17 cellular contexts compared by ENCODE assay signal in the genomic region with DNA sequence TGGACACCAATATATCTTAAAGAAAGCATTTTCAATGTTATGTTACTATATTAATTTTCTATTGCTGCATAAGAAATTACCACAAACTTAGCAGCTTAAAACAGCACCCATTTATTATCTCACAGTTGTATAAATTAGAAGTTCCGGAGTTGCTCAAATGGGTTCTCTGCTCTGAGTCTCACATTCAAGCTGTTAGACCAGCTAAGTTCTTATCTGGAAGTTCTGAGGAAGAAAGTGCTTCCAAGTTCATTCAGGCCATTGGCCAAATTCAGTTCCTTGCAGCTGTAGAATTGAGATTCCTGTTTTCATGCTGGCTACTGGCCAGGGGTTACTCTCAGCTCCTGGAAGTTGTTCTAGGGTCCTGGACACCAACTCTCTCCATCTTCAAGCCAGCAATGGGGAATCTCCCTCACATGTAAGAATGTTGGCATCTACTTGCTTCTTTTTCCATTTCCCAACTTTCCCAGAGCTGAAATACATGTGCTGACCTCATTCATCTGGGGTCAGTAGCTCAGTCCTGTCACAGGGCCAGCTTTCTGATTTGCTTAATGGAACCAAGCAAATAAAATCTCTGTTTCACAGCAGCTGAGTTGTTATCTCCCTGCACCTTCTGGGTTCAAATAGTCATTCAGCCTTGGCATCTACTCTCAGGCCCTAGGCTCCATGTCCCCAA.
A peak's percentile ranks its signal among the peaks of the same experiment; 100 is the strongest.
DNase-seq lines count a peak whose midpoint lies in the region; ATAC-seq and TF ChIP-seq lines count a peak whose summit lies in the region.
"Had no signal": no experiment of that assay in that cellular context is flagged by ENCODE, and none has a peak within 500 bp of the region (broad histone marks: within the 10 kb centered on the region; RNA-seq: fewer than 3 reads in every experiment).

No MANE protein-coding gene starts in this region.

- CTCF ChIA-PET in IMR-90 (lab: Yijun Ruan, JAX) (interaction anchor here (0.7 kb wide), 1 partner anchor 10 kb away, joined by 4 read pairs; no protein-coding TSS in a partner anchor), GM10248 (lab: Yijun Ruan, JAX) (interaction anchor here (0.9 to 1.4 kb wide), 2 partner anchors 11 to 132 kb away, joined by 3 to 6 read pairs; no protein-coding TSS in a partner anchor)

- TF ChIP-seq POLR2A in IMR-90 (IDR thresholded peaks at IDR 0.05; ENCODE audit: low read depth, low read length) (no peak), prostate gland (IDR thresholded peaks at IDR 0.05) (no peak)

- H3K36me3 ChIP-seq in IMR-90 (ENCODE audit: control insufficient read depth, insufficient read depth, low read length) (no peaks in the 10 kb centered on the region), colonic mucosa (no peaks in the 10 kb centered on the region), right atrium auricular region (no peaks in the 10 kb centered on the region), prostate gland (no peaks in the 10 kb centered on the region), MM.1S (replicated peaks; ENCODE audit: insufficient read depth, low read length) (no peaks in the 10 kb centered on the region)
- H3K36me3 ChIP-seq: esophagus squamous epithelium, neural progenitor cell had no signal

- no peak overlapping the region for H2AK9ac ChIP-seq in IMR-90 (replicated peaks; ENCODE audit: low read depth, low read length, poor library complexity)

- peaks cover 3% of the 10 kb centered on the region; the same call in 1 of the 2 replicates for H3K4me1 ChIP-seq in IMR-90 (ENCODE audit: control insufficient read depth, insufficient read depth, low read length)
- H3K4me1 ChIP-seq in colonic mucosa, result no peaks in the 10 kb centered on the region
- H3K4me1 ChIP-seq in right atrium auricular region, result peaks cover 0 to 17% of the 10 kb centered on the region in 2 donors
- no peaks in the 10 kb centered on the region for H3K4me1 ChIP-seq in prostate gland (replicated peaks)
- H3K4me1 ChIP-seq in MM.1S (ENCODE audit: low read length), result no peaks in the 10 kb centered on the region
- H3K4me1 ChIP-seq: esophagus squamous epithelium, neural progenitor cell had no signal

- TF ChIP-seq CTCF in IMR-90 (conservative IDR thresholded peaks at IDR 0.05; ENCODE audit: low read depth, low read length) (no peak), colonic mucosa (IDR thresholded peaks at IDR 0.05) (no peak), right atrium auricular region (IDR thresholded peaks at IDR 0.05) (no peak), retinal pigment epithelial cell (conservative IDR thresholded peaks at IDR 0.05; ENCODE audit: low read depth, low read length) (no peak), prostate gland (IDR thresholded peaks at IDR 0.05) (no peak), MM.1S (IDR thresholded peaks at IDR 0.05; ENCODE audit: low read length) (no peak), GM10248 (IDR thresholded peaks at IDR 0.05; ENCODE audit: control extremely low read depth, extremely low read depth, low read depth, missing control alignments) (no peak)

- no peaks in the 10 kb centered on the region for H3F3A ChIP-seq in MM.1S (ENCODE audit: insufficient read depth, low read length)

- H4K20me1 ChIP-seq in IMR-90 (ENCODE audit: insufficient read depth, low read length) (no peaks in the 10 kb centered on the region), MM.1S (ENCODE audit: insufficient read depth, low read length) (no peaks in the 10 kb centered on the region)

- H3K23ac ChIP-seq in IMR-90 (ENCODE audit: low read depth, low read length), result no peak overlapping the region

- H3K4me2 ChIP-seq in IMR-90 (ENCODE audit: low read depth, low read length) (no peak overlapping the region), MM.1S (ENCODE audit: low read depth, low read length) (no peak overlapping the region)
- H3K4me2 ChIP-seq: neural progenitor cell had no signal

- TF ChIP-seq RAD21 in IMR-90 (IDR thresholded peaks at IDR 0.05; ENCODE audit: low read length), result no peak

- intact Hi-C loops in IMR-90 (cut with micrococcal nuclease) (no loop called here), colonic mucosa (cut with DNase I) (no loop called here), prostate gland (cut with DNase I) (no loop called here)

- no peaks in the 10 kb centered on the region for H3K79me2 ChIP-seq in MM.1S (ENCODE audit: low read length)

- no peak overlapping the region for H3K18ac ChIP-seq in IMR-90 (ENCODE audit: low read depth, low read length)

- in situ Hi-C loops in IMR-90 (cut with MboI; ENCODE audit: low sequenced_read_pairs), result no loop called here

- no peak overlapping the region for H3K4ac ChIP-seq in IMR-90 (ENCODE audit: low read depth, low read length)

- dilution Hi-C loops in IMR-90 (cut with HindIII; ENCODE audit: low sequenced_read_pairs, unreplicated experiment), result no loop called here

- peak; percentile 17 for DNase-seq in IMR-90
- DNase-seq in colonic mucosa, result peak; percentile 24
- DNase-seq in right atrium auricular region (ENCODE audit: low spot score), result peak; percentile 75
- DNase-seq in retinal pigment epithelial cell (ENCODE audit: low read depth), result peak; percentile 39
- no peak for DNase-seq in prostate gland (ENCODE audit: low spot score)
- no peak for DNase-seq in MM.1S
- no peak for DNase-seq in GM10248 (ENCODE audit: extremely low spot score)
- no peak for DNase-seq in NCI-H510A (lab: John Stamatoyannopoulos, UW)
- DNase-seq: activated CD4-positive, alpha-beta memory T cell treated with anti-CD3 and anti-CD28 coated beads for 36 hours; DMS153; esophagus squamous epithelium; NCI-H1417 treated with DMSO at 0.1 percent for 48 hours; NCI-H69; stimulated activated CD4-positive, alpha-beta T cell treated with anti-CD3 and anti-CD28 coated beads, Interleukin-12 subunit alpha, Interleukin-12 subunit beta, amount 100 ng/mL, for 4 hours; T-helper 9 cell had no signal

- H3K9me2 ChIP-seq in MM.1S (replicated peaks; ENCODE audit: insufficient read depth, low read length), result no peaks in the 10 kb centered on the region

- no peak overlapping the region for H2BK120ac ChIP-seq in IMR-90 (ENCODE audit: low read depth, low read length)

- ATAC-seq in IMR-90 (ENCODE audit: low read depth), result peak; percentile 24; the same call in 1 of the 2 replicates

- no peaks in the 10 kb centered on the region for H3K79me1 ChIP-seq in IMR-90 (ENCODE audit: low read depth in 1 of 2, low read length in 2 of 2)

- H3K9ac ChIP-seq in IMR-90 (ENCODE audit: low read depth, low read length) (no peak overlapping the region), colonic mucosa (ENCODE audit: low read depth in 2 of 2, low read length in 2 of 2) (no peak overlapping the region), MM.1S (ENCODE audit: low read length) (no peak overlapping the region)
- H3K9ac ChIP-seq: neural progenitor cell had no signal

- no peak overlapping the region for H2BK20ac ChIP-seq in IMR-90 (ENCODE audit: low read depth, low read length)

- WGBS in IMR-90 (ENCODE audit: extremely low coverage in 2 of 2, insufficient read length in 1 of 2), 2 experiments, result no CpG with 5 or more reads among the region's 1 CpG
- 60% methylated on average over 1 of the region's 1 CpG for WGBS in prostate gland

- H3K56ac ChIP-seq in IMR-90 (ENCODE audit: extremely low read depth, insufficient read depth, low read length), result no peak overlapping the region

- H3K9me3 ChIP-seq in IMR-90 (ENCODE audit: control insufficient read depth, insufficient read depth, low read length) (peaks cover 2% of the 10 kb centered on the region; the same call in 1 of the 2 replicates), colonic mucosa (no peaks in the 10 kb centered on the region), right atrium auricular region (no peaks in the 10 kb centered on the region), prostate gland (no peaks in the 10 kb centered on the region), MM.1S (replicated peaks; ENCODE audit: insufficient read depth, low read length) (no peaks in the 10 kb centered on the region)

- no peak overlapping the region for H4K91ac ChIP-seq in IMR-90 (ENCODE audit: insufficient read depth, low read depth, low read length)

- no peak overlapping the region for H2BK15ac ChIP-seq in IMR-90 (ENCODE audit: low read depth, low read length)

- no peak overlapping the region for H4K5ac ChIP-seq in IMR-90 (ENCODE audit: low read depth, low read length)

- BruUV-seq in IMR-90 (replicated peaks; lab: Mats Ljungman, UMichigan), result no TSS peak

- no peak overlapping the region for H2AK5ac ChIP-seq in IMR-90 (ENCODE audit: low read depth, low read length)

- H3K9me1 ChIP-seq in IMR-90 (ENCODE audit: insufficient read depth, low read length), result no peaks in the 10 kb centered on the region

- H2AFZ ChIP-seq in IMR-90 (replicated peaks; ENCODE audit: low read length, poor library complexity), result no peak overlapping the region
- H2AFZ ChIP-seq in MM.1S (ENCODE audit: low read length), result no peak overlapping the region
- H2AFZ ChIP-seq: neural progenitor cell had no signal

- no peak overlapping the region for H2BK5ac ChIP-seq in IMR-90 (ENCODE audit: low read depth, low read length, poor library complexity, severe bottlenecking)

- no peak overlapping the region for H3K14ac ChIP-seq in IMR-90 (replicated peaks; ENCODE audit: low read depth, low read length)

- H3K27ac ChIP-seq in IMR-90 (ENCODE audit: insufficient read depth, low read length), result no peak overlapping the region
- H3K27ac ChIP-seq in colonic mucosa, result no peak overlapping the region
- peak overlapping the region in 1 of 2 donors; percentile 41 for H3K27ac ChIP-seq in right atrium auricular region
- no peak overlapping the region for H3K27ac ChIP-seq in prostate gland
- no peak overlapping the region for H3K27ac ChIP-seq in MM.1S (ENCODE audit: low read length)
- H3K27ac ChIP-seq: esophagus squamous epithelium, neural progenitor cell, RWPE1 had no signal

- no peak overlapping the region for H4K8ac ChIP-seq in IMR-90 (ENCODE audit: low read depth in 2 of 2, low read length in 2 of 2)

- H3K4me3 ChIP-seq in IMR-90 (ENCODE audit: insufficient read depth, low read depth, low read length) (no peak overlapping the region), colonic mucosa (no peak overlapping the region), right atrium auricular region (no peak overlapping the region), retinal pigment epithelial cell (ENCODE audit: low read length) (no peak overlapping the region), prostate gland (no peak overlapping the region), MM.1S (ENCODE audit: low read length) (no peak overlapping the region)
- H3K4me3 ChIP-seq: esophagus squamous epithelium, neural progenitor cell had no signal

- POLR2A ChIA-PET in IMR-90 (lab: Charles Lee; ENCODE audit: unreplicated experiment) (no interaction called here), GM10248 (lab: Yijun Ruan, JAX) (no interaction called here)

- H3K27me3 ChIP-seq in IMR-90 (ENCODE audit: control insufficient read depth, insufficient read depth, low read length) (peaks cover 2% of the 10 kb centered on the region; the same call in 1 of the 2 replicates), colonic mucosa (no peaks in the 10 kb centered on the region), right atrium auricular region (no peaks in the 10 kb centered on the region), prostate gland (replicated peaks; ENCODE audit: insufficient read depth) (no peaks in the 10 kb centered on the region), MM.1S (replicated peaks; ENCODE audit: insufficient read depth, low read length) (no peaks in the 10 kb centered on the region)
- H3K27me3 ChIP-seq: esophagus squamous epithelium, neural progenitor cell had no signal

TF ChIP-seq in IMR-90, 13 proteins besides CTCF, POLR2A, EP300 and RAD21 (continues in another document):
- no peak for TF ChIP-seq CHD1 (IDR thresholded peaks at IDR 0.05; ENCODE audit: low read depth, low read length)

Comparison
In these comparisons a context has a peak if more than half of its experiments do, and no peak if none do; other contexts are left out.
1. DNase-seq: peak in IMR-90 (single experiment), colonic mucosa (single experiment), right atrium auricular region (single experiment) and retinal pigment epithelial cell (single experiment); none in prostate gland (single experiment), MM.1S (single experiment), GM10248 (single experiment) and NCI-H510A (single experiment).